In the genomic region with DNA sequence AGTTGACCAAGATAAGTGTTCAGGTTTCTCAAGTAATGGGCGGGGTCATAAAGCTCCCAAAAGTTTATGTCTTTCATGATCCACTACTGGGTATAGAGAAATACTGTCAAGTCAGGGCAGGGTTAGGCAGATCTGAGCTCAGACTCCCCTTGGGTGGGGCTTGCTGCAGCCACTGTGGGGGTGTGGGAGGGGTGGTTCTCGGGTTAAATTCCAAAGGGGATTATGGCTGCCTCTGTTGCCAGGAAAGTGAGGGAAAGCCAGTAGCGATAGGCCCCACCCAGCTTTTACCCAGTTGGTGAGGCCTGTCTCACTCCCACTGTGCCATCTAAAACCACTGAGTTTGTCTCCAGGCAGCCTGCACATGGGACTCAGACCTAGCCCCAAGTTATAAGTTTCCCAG, we compare ENCODE assay signal across 18 cellular contexts.
"Had no signal": no experiment of that assay in that cellular context is flagged by ENCODE, and none has a peak within 500 bp of the region (broad histone marks: within the 10 kb centered on the region; RNA-seq: fewer than 3 reads in every experiment).

No MANE protein-coding gene starts in this region.

- H3K4me2 ChIP-seq: hepatocyte, smooth muscle cell had no signal

- H3K27me3 ChIP-seq: esophagus squamous epithelium, hepatocyte, right lobe of liver, testis, upper lobe of left lung had no signal

- H3K4me3 ChIP-seq: coronary artery, esophagus squamous epithelium, hepatocyte, left ventricle myocardium inferior, right lobe of liver, smooth muscle cell, testis, upper lobe of left lung had no signal

- H3K9me3 ChIP-seq: esophagus squamous epithelium, left ventricle myocardium inferior, right lobe of liver, testis, upper lobe of left lung had no signal

- H3K27ac Mint-ChIP-seq: activated CD4-positive, alpha-beta T cell treated with anti-CD3 and anti-CD28 coated beads for 36 hours; activated naive CD8-positive, alpha-beta T cell treated with anti-CD3 and anti-CD28 coated beads, Interleukin-2, amount 10 ng/mL, durations not matched to agents 7 days and 5 days; stimulated activated effector memory CD8-positive, alpha-beta T cell treated with anti-CD3 and anti-CD28 coated beads, Interleukin-12 subunit alpha, Interleukin-12 subunit beta, amount 100 ng/mL, for 72 hours had no signal

- H3K27ac ChIP-seq: coronary artery, esophagus squamous epithelium, hepatocyte, left ventricle myocardium inferior, right lobe of liver, testis, upper lobe of left lung had no signal

- H3K36me3 ChIP-seq: esophagus squamous epithelium, left ventricle myocardium inferior, right lobe of liver, upper lobe of left lung had no signal

- H3K4me1 ChIP-seq: left ventricle myocardium inferior, right lobe of liver, testis, upper lobe of left lung had no signal

- H3K9me3 Mint-ChIP-seq: stimulated activated effector memory CD8-positive, alpha-beta T cell treated with anti-CD3 and anti-CD28 coated beads, Interleukin-12 subunit alpha, Interleukin-12 subunit beta, amount 100 ng/mL, for 72 hours had no signal

- H3K36me3 Mint-ChIP-seq: activated naive CD8-positive, alpha-beta T cell treated with anti-CD3 and anti-CD28 coated beads, Interleukin-2, amount 10 ng/mL, durations not matched to agents 7 days and 5 days; stimulated activated effector memory CD8-positive, alpha-beta T cell treated with anti-CD3 and anti-CD28 coated beads, Interleukin-12 subunit alpha, Interleukin-12 subunit beta, amount 100 ng/mL, for 72 hours had no signal

- DNase-seq: activated CD4-positive, alpha-beta T cell treated with anti-CD3 and anti-CD28 coated beads for 36 hours; activated CD4-positive, alpha-beta T cell treated with anti-CD3 and anti-CD28 coated beads, Interleukin-2, amount 50 U/mL, for 48 hours; activated naive CD8-positive, alpha-beta T cell treated with anti-CD3 and anti-CD28 coated beads, Interleukin-2, amount 10 ng/mL, durations not matched to agents 7 days and 5 days; anterior cingulate cortex; effector CD4-positive, alpha-beta T cell; esophagus squamous epithelium; kidney glomerular epithelial cell; left ventricle myocardium inferior; mammary epithelial cell; right lobe of liver; stimulated activated CD4-positive, alpha-beta T cell treated with anti-CD3 and anti-CD28 coated beads, Interleukin-4, amount 100 ng/mL, for 24 hours; T-helper 2 cell; testis; upper lobe of left lung had no signal

- ATAC-seq: activated CD4-positive, alpha-beta T cell treated with anti-CD3 and anti-CD28 coated beads for 36 hours; right lobe of liver; stimulated activated effector memory CD8-positive, alpha-beta T cell treated with anti-CD3 and anti-CD28 coated beads, Interleukin-12 subunit alpha, Interleukin-12 subunit beta, amount 100 ng/mL, for 72 hours had no signal

- H2AFZ ChIP-seq: hepatocyte had no signal
